ENCODE assay signal across 8 cellular contexts in genomic region chr6:150861375-150862168, GRCh38. TPM values are rescaled to one million over a fixed set of nuclear protein-coding genes. Genes with fewer than 3 reads are reported as not detected.
DNase-seq lines count a peak whose midpoint lies in the region; ATAC-seq and TF ChIP-seq lines count a peak whose summit lies in the region.
"Not testable (repeated sequence)": the region's sequence is repeated elsewhere in the genome, so short reads cannot be mapped to it uniquely, and the experiment has no call there.

No MANE protein-coding gene starts in this region.

- H3K27me3 ChIP-seq in BLaER1 treated with 17β-estradiol and CSF1 and Interleukin-3, amounts not matched to agents 10 nM and 100 nM, result not testable (repeated sequence)

- not testable (repeated sequence) for H3K4me3 ChIP-seq in BLaER1 treated with 17β-estradiol and CSF1 and Interleukin-3, amounts not matched to agents 10 nM and 100 nM

- not testable (repeated sequence) for H3K27ac ChIP-seq in BLaER1 treated with 17β-estradiol and CSF1 and Interleukin-3, amounts not matched to agents 10 nM and 100 nM

- CTCF ChIA-PET in activated B cell treated with CpG ODN at 0.5 μM for 24 hours (lab: Charles Lee), result not testable (repeated sequence)

- not testable (repeated sequence) for H3K36me3 ChIP-seq in BLaER1 treated with 17β-estradiol and CSF1 and Interleukin-3, amounts not matched to agents 10 nM and 100 nM

- H3K4me2 ChIP-seq in BLaER1 treated with 17β-estradiol and CSF1 and Interleukin-3, amounts not matched to agents 10 nM and 100 nM, result peak overlapping the region; percentile 25 to 68 (median 54)

- not testable (repeated sequence) for H3K4me3 Mint-ChIP-seq in activated B cell treated with CpG ODN at 0.5 μM for 24 hours, memory B cell

- not testable (repeated sequence) for TF ChIP-seq CTCF in activated B cell treated with CpG ODN at 0.5 μM for 24 hours (IDR thresholded peaks at IDR 0.05)

- H3K4me1 ChIP-seq in BLaER1 treated with 17β-estradiol and CSF1 and Interleukin-3, amounts not matched to agents 10 nM and 100 nM, result peaks cover 24 to 50% (median 38%) of the 10 kb centered on the region in 10 experiments

- H3K9me3 Mint-ChIP-seq in activated B cell treated with CpG ODN at 0.5 μM for 24 hours, memory B cell: not testable (repeated sequence)

- H4K20me1 ChIP-seq in BLaER1 treated with 17β-estradiol and CSF1 and Interleukin-3, amounts not matched to agents 10 nM and 100 nM, result not testable (repeated sequence)

- not testable (repeated sequence) for H3K9me3 ChIP-seq in BLaER1 treated with 17β-estradiol and CSF1 and Interleukin-3, amounts not matched to agents 10 nM and 100 nM (replicated peaks in 1 of 11)

- H3K27me3 Mint-ChIP-seq in activated B cell treated with CpG ODN at 0.5 μM for 24 hours, memory B cell: not testable (repeated sequence)

- ATAC-seq in GM18868 (IDR thresholded peaks at IDR 0.05; ENCODE audit: unreplicated experiment), result peak; percentile 36
- not testable (repeated sequence) for ATAC-seq in activated B cell treated with CpG ODN at 0.5 μM for 24 hours (ENCODE audit: low read depth); memory B cell (ENCODE audit: low read depth)

- H3K27ac Mint-ChIP-seq in activated B cell treated with CpG ODN at 0.5 μM for 24 hours (peak overlapping the region; percentile 60), memory B cell (peak overlapping the region; percentile 3)

- H3K4me1 Mint-ChIP-seq in activated B cell treated with CpG ODN at 0.5 μM for 24 hours (peaks cover 15% of the 10 kb centered on the region), memory B cell (peaks cover 10% of the 10 kb centered on the region)

- intact Hi-C loops in activated B cell treated with CpG ODN at 0.5 μM for 24 hours (cut with micrococcal nuclease), result not testable (repeated sequence)

- POLR2A ChIA-PET in activated B cell treated with CpG ODN at 0.5 μM for 24 hours (lab: Charles Lee), result not testable (repeated sequence)

- not testable (repeated sequence) for H3K36me3 Mint-ChIP-seq in activated B cell treated with CpG ODN at 0.5 μM for 24 hours (ENCODE audit: low read depth); memory B cell

- peak; percentile 85 for DNase-seq in MV-4-11 (lab: John Stamatoyannopoulos, UW)
- peak; percentile 62 for DNase-seq in SK-N-DZ (ENCODE audit: low spot score)
- DNase-seq in activated B cell treated with CpG ODN at 0.5 μM for 24 hours; memory B cell (ENCODE audit: low spot score in 2 of 2): not testable (repeated sequence)
- peak; percentile 42 for DNase-seq in epidermal melanocyte (ENCODE audit: insufficient read length, low spot score)
- peak; percentile 28 for DNase-seq in stimulated activated CD8-positive, alpha-beta memory T cell treated with anti-CD3 and anti-CD28 coated beads, Interleukin-4, amount 100 ng/mL, for 48 hours

- H3K9ac ChIP-seq in BLaER1 treated with 17β-estradiol and CSF1 and Interleukin-3, amounts not matched to agents 10 nM and 100 nM, result peak overlapping the region in 1 of 11 experiments; percentile 11; a peak in 1 of 22 replicates

RNA-seq across cellular contexts. Expression of gene MTHFD1L, which starts 3.9 kb away (rescaled TPM):
- polyA plus RNA-seq in SK-N-DZ (2014; cell fraction: cytosol; rRNA removed), result 29.4 and 30.7 TPM in 2 replicates
- polyA plus RNA-seq in SK-N-DZ (2014; cell fraction: nucleus; rRNA removed), result 16.4 and 17.8 TPM in 2 replicates
- total RNA-seq in activated B cell treated with CpG ODN at 0.5 μM for 24 hours, result 56.4 and 60.4 TPM in 2 replicates
